In the genomic region with DNA sequence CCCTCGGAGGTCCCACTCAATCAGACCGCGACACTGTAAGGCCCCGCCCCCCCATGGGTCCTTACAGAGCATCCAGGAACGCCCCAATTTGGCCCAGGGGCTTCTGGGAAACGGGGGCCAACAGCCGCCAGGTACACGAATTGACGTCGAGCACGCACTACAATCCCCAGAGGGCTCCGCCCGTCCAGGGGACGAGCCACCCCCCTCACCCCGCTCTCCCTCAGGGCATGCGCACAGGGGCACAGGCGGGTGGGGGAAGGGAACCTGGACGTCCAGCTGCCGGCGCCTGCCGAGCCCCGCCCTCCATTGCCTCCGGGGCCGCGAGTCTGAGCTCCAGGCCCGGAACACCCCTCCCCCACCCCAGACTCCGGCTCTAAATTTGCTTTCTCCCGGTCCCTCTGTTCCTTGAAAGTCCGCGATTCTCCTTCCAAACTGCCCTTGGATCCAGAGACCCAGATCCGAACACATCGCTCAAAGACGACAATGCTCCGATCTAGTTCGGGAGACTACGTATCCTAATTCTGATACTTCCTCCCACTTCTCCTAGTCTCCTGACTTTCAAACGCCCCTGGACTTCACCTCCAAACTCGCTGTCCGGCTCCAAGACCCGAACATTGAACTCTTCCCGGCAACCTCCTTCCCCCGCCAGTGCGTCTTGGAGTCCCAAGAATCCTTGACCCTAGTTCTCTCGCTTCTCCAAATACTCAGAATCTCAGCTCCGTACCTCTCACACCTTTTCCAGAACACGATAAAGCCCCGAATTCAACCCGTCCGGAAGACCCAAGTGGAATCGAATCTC, we compare ENCODE assay signal across 8 cellular contexts. TPM values are rescaled to one million over a fixed set of nuclear protein-coding genes. Genes with fewer than 3 reads are reported as not detected.
DNase-seq lines count a peak whose midpoint lies in the region; ATAC-seq, FAIRE-seq and TF ChIP-seq lines count a peak whose summit lies in the region.

No MANE protein-coding gene starts in this region.

- H3F3A ChIP-seq in smooth muscle cell (ENCODE audit: low read depth), result peaks cover 36% of the 10 kb centered on the region

- 2% methylated on average over 50 of the region's 50 CpGs for WGBS in smooth muscle cell (ENCODE audit: low lambda C conversion rate)

- TF ChIP-seq CTCF in WI38 (IDR thresholded peaks at IDR 0.05; ENCODE audit: low read depth, low read length), result no peak
- TF ChIP-seq CTCF in bronchial epithelial cell (IDR thresholded peaks at IDR 0.05; ENCODE audit: insufficient read depth, low read length, severe bottlenecking), result no peak
- no peak for TF ChIP-seq CTCF in smooth muscle cell (IDR thresholded peaks at IDR 0.05; ENCODE audit: borderline replicate concordance, insufficient read depth, poor library complexity, severe bottlenecking)

- peak overlapping the region; percentile 100 for H3K4me3 ChIP-seq in WI38 (ENCODE audit: low read depth, low read length)
- H3K4me3 ChIP-seq in bronchial epithelial cell (ENCODE audit: low read depth, low read length), result peak overlapping the region; percentile 78
- H3K4me3 ChIP-seq in smooth muscle cell, result peak overlapping the region; percentile 92

- H3K36me3 ChIP-seq in bronchial epithelial cell (ENCODE audit: control insufficient read depth, insufficient read depth, low read length) (peaks cover 19% of the 10 kb centered on the region), smooth muscle cell (ENCODE audit: low read depth) (no peaks in the 10 kb centered on the region)

- peak overlapping the region; percentile 88 for H3K4me2 ChIP-seq in smooth muscle cell

- H3K4me1 ChIP-seq in smooth muscle cell (ENCODE audit: low read depth), result peaks cover 24% of the 10 kb centered on the region

- ATAC-seq in GM18870 (IDR thresholded peaks at IDR 0.05; ENCODE audit: unreplicated experiment) (peak; percentile 51), HG03139 (IDR thresholded peaks at IDR 0.05; ENCODE audit: unreplicated experiment) (peak; percentile 67)

- in situ Hi-C loops in ACHN (cut with HindIII; ENCODE audit: low pct_ligation_motif_present, low pct_unique_long_range_greater_than_20kb, low sequenced_read_pairs), result no loop called here

- H2AFZ ChIP-seq in smooth muscle cell (ENCODE audit: low read depth), result no peak overlapping the region

- DNase-seq in ACHN (peak; percentile 99), NCI-H2227 (lab: John Stamatoyannopoulos, UW; ENCODE audit: unreplicated experiment) (peak; percentile 100), bronchial epithelial cell (ENCODE audit: low read depth) (peak; percentile 96), iPS-NIHi7 (ENCODE audit: extremely low spot score) (peak; percentile 94), smooth muscle cell (lab: John Stamatoyannopoulos, UW; ENCODE audit: unreplicated experiment) (peak; percentile 98)

- peak overlapping the region; percentile 90 for H3K9ac ChIP-seq in smooth muscle cell (ENCODE audit: low read depth)

- H4K20me1 ChIP-seq in smooth muscle cell (ENCODE audit: low read depth), result peaks cover 37% of the 10 kb centered on the region

- H3K27me3 ChIP-seq in bronchial epithelial cell (ENCODE audit: control insufficient read depth, insufficient read depth, low read length) (no peaks in the 10 kb centered on the region), smooth muscle cell (ENCODE audit: low read depth) (no peaks in the 10 kb centered on the region)

- FAIRE-seq in bronchial epithelial cell (lab: Jason Lieb, UNC), result no peak

- peak overlapping the region; percentile 86 for H3K27ac ChIP-seq in smooth muscle cell (ENCODE audit: low read depth)

- peaks cover 38% of the 10 kb centered on the region for H3K79me2 ChIP-seq in smooth muscle cell (ENCODE audit: low read depth)

- H3K9me3 ChIP-seq in smooth muscle cell (replicated peaks; ENCODE audit: low read depth), result no peaks in the 10 kb centered on the region

RNA-seq across cellular contexts. Expression of gene SERTAD3, which starts 0.8 kb away (rescaled TPM):
- total RNA-seq in bronchial epithelial cell (23.2 and 33.7 TPM in 2 replicates), smooth muscle cell (40.4 and 43.1 TPM in 2 replicates)
- 78.0 and 82.9 TPM in 2 replicates for polyA plus RNA-seq in smooth muscle cell

RNA-seq across cellular contexts. Expression of gene SERTAD1, which starts 17.5 kb away (rescaled TPM):
- total RNA-seq in bronchial epithelial cell (35.7 and 41.6 TPM in 2 replicates), smooth muscle cell (44.0 and 44.9 TPM in 2 replicates)
- 67.1 and 67.2 TPM in 2 replicates for polyA plus RNA-seq in smooth muscle cell

RNA-seq across cellular contexts. Expression of gene BLVRB, which starts 22.2 kb away (rescaled TPM):
- total RNA-seq in bronchial epithelial cell (682 and 797 TPM in 2 replicates), smooth muscle cell (49.1 and 50.3 TPM in 2 replicates)
- 86.4 and 95.4 TPM in 2 replicates for polyA plus RNA-seq in smooth muscle cell

RNA-seq across cellular contexts. Expression of gene SPTBN4, which starts 23.5 kb away (rescaled TPM):
- total RNA-seq in bronchial epithelial cell (0.53 and 1.8 TPM in 2 replicates), smooth muscle cell (0.45 and 1.0 TPM in 2 replicates)
- 0.63 and 1.2 TPM in 2 replicates for polyA plus RNA-seq in smooth muscle cell

RNA-seq across cellular contexts. Expression of gene PRX, which starts 30.2 kb away (rescaled TPM):
- total RNA-seq in bronchial epithelial cell (1.4 and 1.8 TPM in 2 replicates), smooth muscle cell (3.3 and 4.4 TPM in 2 replicates)
- polyA plus RNA-seq in smooth muscle cell, result 2.9 and 3.9 TPM in 2 replicates

Comparison
In these comparisons a context has a peak if more than half of its experiments do, and no peak if none do; other contexts are left out.
1. Peak in every context shown above with its lines: DNase-seq, ATAC-seq, H3K4me3 ChIP-seq and H3K27ac ChIP-seq.
2. RNA of gene BLVRB, which starts 22.2 kb away (total RNA-seq): 682 to 797 TPM in bronchial epithelial cell; 49.1 to 50.3 TPM in smooth muscle cell; every median in the first group is over 10 times any median in the second.